ENCODE assay signal across 23 cellular contexts in genomic region chr9:94798201-94798600, GRCh38.
"Had no signal": no experiment of that assay in that cellular context is flagged by ENCODE, and none has a peak within 500 bp of the region (broad histone marks: within the 10 kb centered on the region; RNA-seq: fewer than 3 reads in every experiment).

No MANE protein-coding gene starts in this region.

- H3K27me3 Mint-ChIP-seq: dendritic cell treated with granulocyte-macrophage colony-stimulating factor and Interleukin-4, amounts not matched to agents 40 ng/mL and 50 ng/mL, for 4 days; stimulated activated naive B cell treated with anti-CD40 and anti-IgM and Interleukin-4, amounts not matched to agents 10 μg/mL and 1 μg/mL and 100 μg/mL, for 72 hours had no signal

- H3K4me3 ChIP-seq: lower lobe of right lung, sigmoid colon, thyroid gland, uterus had no signal

- DNase-seq: activated CD4-positive, alpha-beta T cell treated with anti-CD3 and anti-CD28 coated beads, Interleukin-2, amount 50 U/mL, for 1 hour; activated CD4-positive, CD25-positive, alpha-beta regulatory T cell treated with anti-CD3 and anti-CD28 coated beads, Interleukin-2, amount 50 U/mL, for 72 hours; activated CD8-positive, alpha-beta memory T cell treated with anti-CD3 and anti-CD28 coated beads for 24 hours; activated CD8-positive, alpha-beta memory T cell treated with anti-CD3 and anti-CD28 coated beads, Interleukin-2, amount 50 U/mL, for 48 hours; activated effector memory CD4-positive, alpha-beta T cell treated with anti-CD3 and anti-CD28 coated beads, Interleukin-2, amount 50 U/mL, for 16 hours; activated naive CD4-positive, alpha-beta T cell treated with anti-CD3 and anti-CD28 coated beads, Interleukin-2, amount 50 U/mL, for 16 hours; activated T-cell treated with anti-CD3 and anti-CD28 coated beads, Interleukin-2, amount 50 U/mL, for 72 hours; effector CD8-positive, alpha-beta T cell; foreskin melanocyte; glutamatergic neuron; hypothalamus; islet precursor cell; lower lobe of right lung; nephron progenitor cell; occipital lobe; posterior cingulate gyrus; sigmoid colon; stimulated activated naive B cell treated with anti-CD40 and anti-IgM and Interleukin-4, amounts not matched to agents 10 μg/mL and 1 μg/mL and 100 μg/mL, for 72 hours; T-helper 2 cell; thyroid gland; uterus had no signal

- H3K36me3 ChIP-seq: thyroid gland, uterus had no signal

- ATAC-seq: activated T-cell treated with anti-CD3 and anti-CD28 coated beads, Interleukin-2, amount 50 U/mL, for 72 hours; lower lobe of right lung; stimulated activated naive B cell treated with anti-CD40 and anti-IgM and Interleukin-4, amounts not matched to agents 10 μg/mL and 1 μg/mL and 100 μg/mL, for 72 hours had no signal

- H3K9me3 Mint-ChIP-seq: activated T-cell treated with anti-CD3 and anti-CD28 coated beads, Interleukin-2, amount 50 U/mL, for 72 hours; dendritic cell treated with granulocyte-macrophage colony-stimulating factor and Interleukin-4, amounts not matched to agents 40 ng/mL and 50 ng/mL, for 4 days; stimulated activated naive B cell treated with anti-CD40 and anti-IgM and Interleukin-4, amounts not matched to agents 10 μg/mL and 1 μg/mL and 100 μg/mL, for 72 hours had no signal

- H3K27ac Mint-ChIP-seq: activated T-cell treated with anti-CD3 and anti-CD28 coated beads, Interleukin-2, amount 50 U/mL, for 72 hours; dendritic cell treated with granulocyte-macrophage colony-stimulating factor and Interleukin-4, amounts not matched to agents 40 ng/mL and 50 ng/mL, for 4 days; nephron progenitor cell; stimulated activated naive B cell treated with anti-CD40 and anti-IgM and Interleukin-4, amounts not matched to agents 10 μg/mL and 1 μg/mL and 100 μg/mL, for 72 hours had no signal

- H3K9me3 ChIP-seq: lower lobe of right lung, sigmoid colon, thyroid gland, uterus had no signal

- H3K27ac ChIP-seq: lower lobe of right lung, sigmoid colon, thyroid gland, VCaP had no signal

- H3K4me3 Mint-ChIP-seq: activated T-cell treated with anti-CD3 and anti-CD28 coated beads, Interleukin-2, amount 50 U/mL, for 72 hours; dendritic cell treated with granulocyte-macrophage colony-stimulating factor and Interleukin-4, amounts not matched to agents 40 ng/mL and 50 ng/mL, for 4 days; nephron progenitor cell; stimulated activated naive B cell treated with anti-CD40 and anti-IgM and Interleukin-4, amounts not matched to agents 10 μg/mL and 1 μg/mL and 100 μg/mL, for 72 hours had no signal

- H3K27me3 ChIP-seq: sigmoid colon, thyroid gland, uterus had no signal
